8 cellular contexts compared by ENCODE assay signal in genomic region chr15:36501063-36501678, GRCh38.
DNase-seq lines count a peak whose midpoint lies in the region; ATAC-seq and TF ChIP-seq lines count a peak whose summit lies in the region.

No MANE protein-coding gene starts in this region.

- no peaks in the 10 kb centered on the region for H3K27me3 ChIP-seq in BJ (ENCODE audit: control insufficient read depth, insufficient read depth, low read length)
- H3K27me3 ChIP-seq in heart left ventricle, result no peaks in the 10 kb centered on the region

- H3K4me1 Mint-ChIP-seq in activated CD8-positive, alpha-beta T cell treated with anti-CD3 and anti-CD28 coated beads, Interleukin-2, amount 10 ng/mL, durations not matched to agents 7 days and 5 days (ENCODE audit: low read depth), result no peaks in the 10 kb centered on the region

- H3K36me3 Mint-ChIP-seq in activated CD8-positive, alpha-beta T cell treated with anti-CD3 and anti-CD28 coated beads, Interleukin-2, amount 10 ng/mL, durations not matched to agents 7 days and 5 days (ENCODE audit: low read depth), result no peaks in the 10 kb centered on the region

- H3K36me3 ChIP-seq in BJ (ENCODE audit: control insufficient read depth, insufficient read depth, low read length) (no peaks in the 10 kb centered on the region), heart left ventricle (no peaks in the 10 kb centered on the region)

- CTCF ChIA-PET in BJ (lab: Yijun Ruan, JAX), result interaction anchor here (0.6 to 2.3 kb wide), 11 partner anchors 9 to 633 kb away, joined by 3 to 8 read pairs (median 4); no protein-coding TSS in a partner anchor
- CTCF ChIA-PET in activated CD8-positive, alpha-beta T cell treated with anti-CD3 and anti-CD28 coated beads, Interleukin-2, amount 10 ng/mL, durations not matched to agents 7 days and 5 days (lab: Charles Lee), result interaction anchor here (0.7 to 1.2 kb wide), 4 partner anchors 10 to 702 kb away, joined by 3 to 4 read pairs (median 3); no protein-coding TSS in a partner anchor

- H3K4me1 ChIP-seq in heart left ventricle, result peaks cover 0 to 15% (median 2%) of the 10 kb centered on the region in 12 donors

- TF ChIP-seq CTCF in BJ (IDR thresholded peaks at IDR 0.05; ENCODE audit: insufficient read depth, low read depth, low read length) (peak; percentile 82), heart left ventricle (IDR thresholded peaks at IDR 0.05) (peak; percentile 41 to 82 (median 70))

- no peaks in the 10 kb centered on the region for H3K9me3 ChIP-seq in heart left ventricle

- no peak for TF ChIP-seq POLR2A in heart left ventricle (IDR thresholded peaks at IDR 0.05)

- H3K27ac ChIP-seq in heart left ventricle, result peak overlapping the region in 6 of 12 donors; percentile 3 to 36 (median 23)

- POLR2A ChIA-PET in BJ (lab: Charles Lee), result interaction anchor here (0.5 kb wide), 1 partner anchor 1431 kb away, joined by 7 read pairs; no protein-coding TSS in a partner anchor
- POLR2A ChIA-PET in activated CD8-positive, alpha-beta T cell treated with anti-CD3 and anti-CD28 coated beads, Interleukin-2, amount 10 ng/mL, durations not matched to agents 7 days and 5 days (lab: Charles Lee), result no interaction called here

- H3K27me3 Mint-ChIP-seq in activated CD8-positive, alpha-beta T cell treated with anti-CD3 and anti-CD28 coated beads, Interleukin-2, amount 10 ng/mL, durations not matched to agents 7 days and 5 days (ENCODE audit: low read depth), result peaks cover 19% of the 10 kb centered on the region

- 19 to 31% (median 28%) methylated on average over 5 of the region's 5 CpGs for WGBS in heart left ventricle, 4 donors

- H3K4me3 Mint-ChIP-seq in activated CD8-positive, alpha-beta T cell treated with anti-CD3 and anti-CD28 coated beads, Interleukin-2, amount 10 ng/mL, durations not matched to agents 7 days and 5 days, result no peak overlapping the region

- DNase-seq in BJ (ENCODE audit: low read depth) (peak; percentile 17), NCI-H2227 (lab: John Stamatoyannopoulos, UW; ENCODE audit: unreplicated experiment) (peak; percentile 59), heart left ventricle (peak in 2 of 5 donors; percentile 21 to 37), retina (peak; percentile 61)
- DNase-seq in activated CD8-positive, alpha-beta T cell treated with anti-CD3 and anti-CD28 coated beads, Interleukin-2, amount 10 ng/mL, durations not matched to agents 7 days and 5 days, result peak; percentile 23
- no peak for DNase-seq in stimulated activated CD4-positive, alpha-beta T cell treated with anti-CD3 and anti-CD28 coated beads, Interleukin-1b, Interleukin-23, amount 100 ng/mL, for 48 hours

- no peak overlapping the region for H3K4me3 ChIP-seq in BJ (ENCODE audit: low read depth, low read length)
- H3K4me3 ChIP-seq in heart left ventricle, result no peak overlapping the region

- peak; percentile 82 for ATAC-seq in GM18861 (IDR thresholded peaks at IDR 0.05; ENCODE audit: unreplicated experiment)
- ATAC-seq in HG03196 (IDR thresholded peaks at IDR 0.05; ENCODE audit: unreplicated experiment), result peak; percentile 78
- no peak for ATAC-seq in activated CD8-positive, alpha-beta T cell treated with anti-CD3 and anti-CD28 coated beads, Interleukin-2, amount 10 ng/mL, durations not matched to agents 7 days and 5 days
- ATAC-seq in heart left ventricle, result peak; percentile 85 to 96 (median 94)

- no peak overlapping the region for H3K27ac Mint-ChIP-seq in activated CD8-positive, alpha-beta T cell treated with anti-CD3 and anti-CD28 coated beads, Interleukin-2, amount 10 ng/mL, durations not matched to agents 7 days and 5 days

- no peaks in the 10 kb centered on the region for H3K9me3 Mint-ChIP-seq in activated CD8-positive, alpha-beta T cell treated with anti-CD3 and anti-CD28 coated beads, Interleukin-2, amount 10 ng/mL, durations not matched to agents 7 days and 5 days (ENCODE audit: insufficient read depth)

- intact Hi-C loops in heart left ventricle (cut with DNase I), result loop anchor here in 6 of 10 donors (5.0 to 10.0 kb wide), 7 partner anchors 76 to 634 kb away; partner anchors contain the start of gene CDIN1 (in 1 of the 6)
